In the genomic region with DNA sequence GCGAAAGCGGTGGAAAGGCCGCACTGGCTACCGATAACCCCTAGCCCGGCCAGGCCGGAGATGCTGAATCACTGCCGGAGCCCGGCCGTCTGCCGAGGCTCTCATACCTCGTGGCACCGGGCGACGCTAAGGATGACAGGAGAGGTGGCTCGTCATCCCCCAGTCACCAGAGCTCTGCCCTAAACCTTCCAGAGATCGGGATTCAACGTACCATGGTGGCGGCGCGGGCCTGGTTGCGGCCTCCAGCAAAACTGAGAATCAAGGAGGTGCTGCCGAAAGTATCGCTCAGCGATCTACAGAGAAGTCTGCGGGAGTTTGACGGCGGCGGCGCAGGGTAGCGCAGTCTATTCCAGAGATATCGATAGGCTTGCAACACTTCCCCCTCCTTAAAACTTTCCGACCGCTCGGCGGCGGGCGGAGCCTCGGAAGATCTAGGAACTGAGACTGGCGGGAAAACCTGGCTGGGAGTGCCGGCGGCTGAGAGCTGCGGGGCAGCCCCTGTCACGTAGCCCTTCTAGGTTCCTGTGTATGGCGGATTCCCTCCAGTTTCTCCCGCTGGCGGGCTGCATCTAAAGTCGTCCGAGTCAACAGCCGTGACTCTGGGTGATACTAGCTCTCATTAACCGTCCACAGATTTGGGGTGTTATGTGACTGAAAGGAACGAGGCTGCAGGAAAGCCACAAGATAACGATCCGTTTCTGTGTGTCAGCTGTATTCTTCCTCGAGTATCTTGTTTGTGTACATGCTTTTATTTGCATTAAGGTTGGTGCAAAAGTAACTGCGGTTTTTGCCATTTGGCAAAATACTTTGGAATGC, we compare ENCODE assay signal across 8 cellular contexts. TPM values are rescaled to one million over a fixed set of nuclear protein-coding genes. Genes with fewer than 3 reads are reported as not detected.
DNase-seq lines count a peak whose midpoint lies in the region; ATAC-seq and TF ChIP-seq lines count a peak whose summit lies in the region.

TSS of gene PSMA1 (minus strand) at position 301 of the 816 bp plus-strand sequence. CDS start at position 214, 87 bp downstream.

- H3K79me1 ChIP-seq in IMR-90 (ENCODE audit: low read depth in 1 of 2, low read length in 2 of 2), result peaks cover 12 to 23% of the 10 kb centered on the region in 2 experiments; a peak in 3 of 4 replicates

- dilution Hi-C loops in IMR-90 (cut with HindIII; ENCODE audit: low sequenced_read_pairs, unreplicated experiment), result no loop called here

- H2AFZ ChIP-seq in IMR-90 (replicated peaks; ENCODE audit: low read length, poor library complexity), result peak within 1 kb of the TSS; percentile 95

- H3K9me1 ChIP-seq in IMR-90 (ENCODE audit: insufficient read depth, low read length), result no peaks in the 10 kb centered on the region

- peak within 1 kb of the TSS; percentile 79 for H2AK5ac ChIP-seq in IMR-90 (ENCODE audit: low read depth, low read length)

- H3K27ac ChIP-seq in IMR-90 (ENCODE audit: insufficient read depth, low read length), result peak within 1 kb of the TSS; percentile 95

- H2BK120ac ChIP-seq in IMR-90 (ENCODE audit: low read depth, low read length), result peak within 1 kb of the TSS; percentile 64

- 2% methylated on average over 26 of the region's 55 CpGs; no CpG with 5 or more reads in 1 of the 2 experiments for WGBS in IMR-90 (ENCODE audit: extremely low coverage in 2 of 2, insufficient read length in 1 of 2), 2 experiments

- ATAC-seq in GM21528 (IDR thresholded peaks at IDR 0.05; ENCODE audit: low FRiP score, unreplicated experiment), result peak; percentile 97
- ATAC-seq in IMR-90 (ENCODE audit: low read depth), result peak; percentile 98
- ATAC-seq in mucosa of descending colon, result peak; percentile 99

- peak; percentile 91 for TF ChIP-seq POLR2A in IMR-90 (IDR thresholded peaks at IDR 0.05; ENCODE audit: low read depth, low read length)

- BruUV-seq in IMR-90 (replicated peaks; lab: Mats Ljungman, UMichigan), result TSS peak; percentile 68

- CTCF ChIA-PET in IMR-90 (lab: Yijun Ruan, JAX), result no interaction called here

- peak within 1 kb of the TSS; percentile 95 for H2AK9ac ChIP-seq in IMR-90 (replicated peaks; ENCODE audit: low read depth, low read length, poor library complexity)

- peak within 1 kb of the TSS; percentile 92 for H2BK5ac ChIP-seq in IMR-90 (ENCODE audit: low read depth, low read length, poor library complexity, severe bottlenecking)

- in situ Hi-C loops in IMR-90 (cut with MboI; ENCODE audit: low sequenced_read_pairs), result loop anchor here (5.0 kb wide), 1 partner anchor 377 kb away; no protein-coding TSS in a partner anchor

- peak within 1 kb of the TSS; percentile 96 for H3K9ac ChIP-seq in IMR-90 (ENCODE audit: low read depth, low read length)

- H3K4me3 ChIP-seq in IMR-90 (ENCODE audit: insufficient read depth, low read depth, low read length) (peak within 1 kb of the TSS; percentile 81), epithelial cell of esophagus (ENCODE audit: low read length) (peak within 1 kb of the TSS; percentile 97), mucosa of descending colon (peak within 1 kb of the TSS; percentile 69)

- H3K4me1 ChIP-seq in IMR-90 (ENCODE audit: control insufficient read depth, insufficient read depth, low read length) (no peaks in the 10 kb centered on the region; the same call in 1 of the 2 replicates), mucosa of descending colon (ENCODE audit: low read depth) (peaks cover 17% of the 10 kb centered on the region)

- no peak for TF ChIP-seq RAD21 in IMR-90 (IDR thresholded peaks at IDR 0.05; ENCODE audit: low read length)

- peak within 1 kb of the TSS; percentile 51; the same call in 1 of the 3 replicates for H2BK15ac ChIP-seq in IMR-90 (ENCODE audit: low read depth, low read length)

- H4K5ac ChIP-seq in IMR-90 (ENCODE audit: low read depth, low read length), result peak within 1 kb of the TSS; percentile 84

- H4K8ac ChIP-seq in IMR-90 (ENCODE audit: low read depth in 2 of 2, low read length in 2 of 2), result peak within 1 kb of the TSS; percentile 70 to 97

- TF ChIP-seq CTCF in IMR-90 (conservative IDR thresholded peaks at IDR 0.05; ENCODE audit: low read depth, low read length) (no peak), epithelial cell of esophagus (IDR thresholded peaks at IDR 0.05; ENCODE audit: insufficient read depth, low read depth, low read length, missing control alignments) (peak; percentile 34), mucosa of descending colon (IDR thresholded peaks at IDR 0.05) (peak; percentile 69)

- peaks cover 13% of the 10 kb centered on the region; the same call in 1 of the 2 replicates for H4K20me1 ChIP-seq in IMR-90 (ENCODE audit: insufficient read depth, low read length)

- intact Hi-C loops in IMR-90 (cut with micrococcal nuclease) (loop anchor here (1.0 to 10.0 kb wide), 3 partner anchors 372 to 675 kb away; partner anchors contain the start of gene CYP2R1), mucosa of descending colon (cut with DNase I, micrococcal nuclease) (no loop called here)

- H3K4me2 ChIP-seq in IMR-90 (ENCODE audit: low read depth, low read length), result peak within 1 kb of the TSS; percentile 90

- H3K14ac ChIP-seq in IMR-90 (replicated peaks; ENCODE audit: low read depth, low read length), result peak within 1 kb of the TSS; percentile 96

- POLR2A ChIA-PET in IMR-90 (lab: Charles Lee; ENCODE audit: unreplicated experiment), result interaction anchor here (1.5 kb wide), 1 partner anchor 20 kb away, joined by 3 read pairs; no protein-coding TSS in a partner anchor

- peak within 1 kb of the TSS; percentile 68 for H3K18ac ChIP-seq in IMR-90 (ENCODE audit: low read depth, low read length)

- DNase-seq in DMS 273 treated with DMSO at 0.1 percent for 48 hours (lab: John Stamatoyannopoulos, UW), result peak; percentile 82
- peak; percentile 94 for DNase-seq in IMR-90
- peak; percentile 98 for DNase-seq in OCI-M1 (lab: John Stamatoyannopoulos, UW)
- peak; percentile 89 for DNase-seq in activated T-cell treated with anti-CD3 and anti-CD28 coated beads for 24 hours (ENCODE audit: low read depth)
- peak; percentile 97 for DNase-seq in epithelial cell of esophagus (ENCODE audit: low read depth)
- DNase-seq in mucosa of descending colon, result peak; percentile 96 to 97 (median 97)
- DNase-seq in stimulated activated CD8-positive, alpha-beta memory T cell treated with anti-CD3 and anti-CD28 coated beads, Interleukin-4, amount 100 ng/mL, for 24 hours (ENCODE audit: low read depth), result peak; percentile 91

- H3K56ac ChIP-seq in IMR-90 (ENCODE audit: extremely low read depth, insufficient read depth, low read length), result peak within 1 kb of the TSS; percentile 93

- H2BK20ac ChIP-seq in IMR-90 (ENCODE audit: low read depth, low read length), result no peak within 1 kb of the TSS

- no peaks in the 10 kb centered on the region for H3K27me3 ChIP-seq in IMR-90 (ENCODE audit: control insufficient read depth, insufficient read depth, low read length)

- H3K36me3 ChIP-seq in IMR-90 (ENCODE audit: control insufficient read depth, insufficient read depth, low read length) (peaks cover 7% of the 10 kb centered on the region; the same call in 1 of the 2 replicates), mucosa of descending colon (ENCODE audit: low read depth) (no peaks in the 10 kb centered on the region)

- H3K9me3 ChIP-seq in IMR-90 (ENCODE audit: control insufficient read depth, insufficient read depth, low read length) (no peaks in the 10 kb centered on the region), mucosa of descending colon (no peaks in the 10 kb centered on the region)

- peak within 1 kb of the TSS; percentile 95 for H3K4ac ChIP-seq in IMR-90 (ENCODE audit: low read depth, low read length)

- peak within 1 kb of the TSS; percentile 87 for H4K91ac ChIP-seq in IMR-90 (ENCODE audit: insufficient read depth, low read depth, low read length)

- H3K23ac ChIP-seq in IMR-90 (ENCODE audit: low read depth, low read length), result peak within 1 kb of the TSS; percentile 96

TF ChIP-seq in IMR-90, 13 proteins besides CTCF, POLR2A, EP300 and RAD21:
- peak; percentile 3; the same call in 1 of the 2 replicates for TF ChIP-seq USF2 (IDR thresholded peaks at IDR 0.05; ENCODE audit: low read depth, low read length)
- TF ChIP-seq MAFK (IDR thresholded peaks at IDR 0.05; ENCODE audit: low read depth, low read length), result no peak; the same call in none of the 2 replicates
- TF ChIP-seq CHD1 (IDR thresholded peaks at IDR 0.05; ENCODE audit: low read depth, low read length), result peak; percentile 77; the same call in 1 of the 2 replicates
- TF ChIP-seq MXI1 (IDR thresholded peaks at IDR 0.05; ENCODE audit: borderline replicate concordance, low read depth, low read length), result 0 out of 2 replicates have a peak, but pooled peaks have one; percentile 42
- TF ChIP-seq NFE2L2 (IDR thresholded peaks at IDR 0.05; ENCODE audit: low read depth, low read length), result peak; percentile 61; the same call in 1 of the 2 replicates
- TF ChIP-seq BHLHE40 (IDR thresholded peaks at IDR 0.05; ENCODE audit: low read depth, low read length), result no peak
- peak; percentile 96 for TF ChIP-seq CEBPB (IDR thresholded peaks at IDR 0.05; ENCODE audit: low read depth, low read length)
- peak; percentile 42; the same call in 1 of the 2 replicates for TF ChIP-seq MAZ (IDR thresholded peaks at IDR 0.05; ENCODE audit: borderline replicate concordance, low read depth, low read length)

RNA-seq across cellular contexts. Expression of gene PSMA1, which starts in this region (rescaled TPM):
- total RNA-seq in IMR-90 (2012; rRNA removed) (194 and 219 TPM in 2 replicates), mucosa of descending colon (100 to 1,000 TPM in 2 of 3 donors, 10 to 100 TPM in 1; 94.3 to 116 (median 101) TPM)
- 159 and 179 TPM in 2 replicates for polyA plus RNA-seq in IMR-90 (2012; rRNA removed)
- 42.0 and 66.4 TPM in 2 replicates for polyA plus RNA-seq in IMR-90 (2012; cell fraction: cytosol; rRNA removed)
- 90.5 and 476 TPM in 2 replicates for polyA plus RNA-seq in IMR-90 (2012; cell fraction: nucleus; rRNA removed; ENCODE audit: low replicate concordance)

Comparison
In these comparisons a context has a peak if more than half of its experiments do, and no peak if none do; other contexts are left out.
1. Peak in every context shown above with its lines: DNase-seq, ATAC-seq, H3K4me3 ChIP-seq and H3K27ac ChIP-seq.